Comparison of ENCODE assay signal across 1 cellular context in genomic region chr15:52733078-52733477, GRCh38.
TF ChIP-seq lines count a peak whose summit lies in the region.

No MANE protein-coding gene starts in this region.

TF ChIP-seq in HepG2, 621 proteins besides CTCF, POLR2A, EP300 and RAD21 (continued from another document and continues in another):
- TF ChIP-seq ZNF770 (CRISPR knock-in tag; IDR thresholded peaks at IDR 0.05) (no peak), ZNF34 (CRISPR knock-in tag; IDR thresholded peaks at IDR 0.05; ENCODE audit: borderline replicate concordance) (no peak), ZBTB21 (CRISPR knock-in tag; IDR thresholded peaks at IDR 0.05) (no peak), IKZF1 (IDR thresholded peaks at IDR 0.05) (no peak), ZNF766 (CRISPR knock-in tag; IDR thresholded peaks at IDR 0.05; ENCODE audit: borderline replicate concordance) (no peak), ZNF564 (CRISPR knock-in tag; IDR thresholded peaks at IDR 0.05) (no peak), TAF1 (CRISPR knock-in tag; IDR thresholded peaks at IDR 0.05) (no peak), ZNF24 (IDR thresholded peaks at IDR 0.05) (no peak), IRX3 (CRISPR knock-in tag; IDR thresholded peaks at IDR 0.05; ENCODE audit: borderline replicate concordance, low read depth) (no peak), ZGPAT (CRISPR knock-in tag; IDR thresholded peaks at IDR 0.05) (peak; percentile 35; the same call in 1 of the 2 replicates), ZNF274 (CRISPR knock-in tag; IDR thresholded peaks at IDR 0.05) (no peak), TP53 (CRISPR knock-in tag; conservative IDR thresholded peaks at IDR 0.05) (no peak), FOXK2 (IDR thresholded peaks at IDR 0.05) (0 out of 2 replicates have a peak, but pooled peaks have one; percentile 7), ZNF367 (CRISPR knock-in tag; IDR thresholded peaks at IDR 0.05; ENCODE audit: borderline replicate concordance) (no peak), MEIS1 (CRISPR knock-in tag; IDR thresholded peaks at IDR 0.05; ENCODE audit: borderline replicate concordance) (no peak), ATRX (CRISPR knock-in tag; IDR thresholded peaks at IDR 0.05; ENCODE audit: borderline replicate concordance) (no peak), MYPOP (CRISPR knock-in tag; IDR thresholded peaks at IDR 0.05) (no peak), ZNF44 (CRISPR knock-in tag; IDR thresholded peaks at IDR 0.05) (no peak), CEBPG (CRISPR knock-in tag; IDR thresholded peaks at IDR 0.05) (peak; percentile 89), THAP9 (CRISPR knock-in tag; IDR thresholded peaks at IDR 0.05; ENCODE audit: borderline replicate concordance) (no peak), TAF15 (IDR thresholded peaks at IDR 0.05; ENCODE audit: low read depth, low read length, poor library complexity, severe bottlenecking) (no peak), HES4 (CRISPR knock-in tag; IDR thresholded peaks at IDR 0.05; ENCODE audit: borderline replicate concordance) (no peak), BRD4 (CRISPR knock-in tag; IDR thresholded peaks at IDR 0.05) (no peak), ZNF17 (CRISPR knock-in tag; IDR thresholded peaks at IDR 0.05) (no peak), ZNF614 (CRISPR knock-in tag; IDR thresholded peaks at IDR 0.05; ENCODE audit: borderline replicate concordance) (no peak), DBP (CRISPR knock-in tag; IDR thresholded peaks at IDR 0.05; ENCODE audit: not compliant biosample characterization) (no peak), ZNF225 (CRISPR knock-in tag; IDR thresholded peaks at IDR 0.05) (no peak), KLF12 (CRISPR knock-in tag; IDR thresholded peaks at IDR 0.05; ENCODE audit: borderline replicate concordance) (no peak)
- TF ChIP-seq, protein P1, sequence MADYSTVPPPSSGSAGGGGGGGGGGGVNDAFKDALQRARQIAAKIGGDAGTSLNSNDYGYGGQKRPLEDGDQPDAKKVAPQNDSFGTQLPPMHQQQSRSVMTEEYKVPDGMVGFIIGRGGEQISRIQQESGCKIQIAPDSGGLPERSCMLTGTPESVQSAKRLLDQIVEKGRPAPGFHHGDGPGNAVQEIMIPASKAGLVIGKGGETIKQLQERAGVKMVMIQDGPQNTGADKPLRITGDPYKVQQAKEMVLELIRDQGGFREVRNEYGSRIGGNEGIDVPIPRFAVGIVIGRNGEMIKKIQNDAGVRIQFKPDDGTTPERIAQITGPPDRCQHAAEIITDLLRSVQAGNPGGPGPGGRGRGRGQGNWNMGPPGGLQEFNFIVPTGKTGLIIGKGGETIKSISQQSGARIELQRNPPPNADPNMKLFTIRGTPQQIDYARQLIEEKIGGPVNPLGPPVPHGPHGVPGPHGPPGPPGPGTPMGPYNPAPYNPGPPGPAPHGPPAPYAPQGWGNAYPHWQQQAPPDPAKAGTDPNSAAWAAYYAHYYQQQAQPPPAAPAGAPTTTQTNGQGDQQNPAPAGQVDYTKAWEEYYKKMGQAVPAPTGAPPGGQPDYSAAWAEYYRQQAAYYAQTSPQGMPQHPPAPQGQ (CRISPR knock-in tag; IDR thresholded peaks at IDR 0.05; ENCODE audit: borderline replicate concordance) = no peak
- TF ChIP-seq, protein P2, sequence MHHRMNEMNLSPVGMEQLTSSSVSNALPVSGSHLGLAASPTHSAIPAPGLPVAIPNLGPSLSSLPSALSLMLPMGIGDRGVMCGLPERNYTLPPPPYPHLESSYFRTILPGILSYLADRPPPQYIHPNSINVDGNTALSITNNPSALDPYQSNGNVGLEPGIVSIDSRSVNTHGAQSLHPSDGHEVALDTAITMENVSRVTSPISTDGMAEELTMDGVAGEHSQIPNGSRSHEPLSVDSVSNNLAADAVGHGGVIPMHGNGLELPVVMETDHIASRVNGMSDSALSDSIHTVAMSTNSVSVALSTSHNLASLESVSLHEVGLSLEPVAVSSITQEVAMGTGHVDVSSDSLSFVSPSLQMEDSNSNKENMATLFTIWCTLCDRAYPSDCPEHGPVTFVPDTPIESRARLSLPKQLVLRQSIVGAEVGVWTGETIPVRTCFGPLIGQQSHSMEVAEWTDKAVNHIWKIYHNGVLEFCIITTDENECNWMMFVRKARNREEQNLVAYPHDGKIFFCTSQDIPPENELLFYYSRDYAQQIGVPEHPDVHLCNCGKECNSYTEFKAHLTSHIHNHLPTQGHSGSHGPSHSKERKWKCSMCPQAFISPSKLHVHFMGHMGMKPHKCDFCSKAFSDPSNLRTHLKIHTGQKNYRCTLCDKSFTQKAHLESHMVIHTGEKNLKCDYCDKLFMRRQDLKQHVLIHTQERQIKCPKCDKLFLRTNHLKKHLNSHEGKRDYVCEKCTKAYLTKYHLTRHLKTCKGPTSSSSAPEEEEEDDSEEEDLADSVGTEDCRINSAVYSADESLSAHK (CRISPR knock-in tag; IDR thresholded peaks at IDR 0.05; ENCODE audit: borderline replicate concordance) = no peak
- TF ChIP-seq, protein P3, sequence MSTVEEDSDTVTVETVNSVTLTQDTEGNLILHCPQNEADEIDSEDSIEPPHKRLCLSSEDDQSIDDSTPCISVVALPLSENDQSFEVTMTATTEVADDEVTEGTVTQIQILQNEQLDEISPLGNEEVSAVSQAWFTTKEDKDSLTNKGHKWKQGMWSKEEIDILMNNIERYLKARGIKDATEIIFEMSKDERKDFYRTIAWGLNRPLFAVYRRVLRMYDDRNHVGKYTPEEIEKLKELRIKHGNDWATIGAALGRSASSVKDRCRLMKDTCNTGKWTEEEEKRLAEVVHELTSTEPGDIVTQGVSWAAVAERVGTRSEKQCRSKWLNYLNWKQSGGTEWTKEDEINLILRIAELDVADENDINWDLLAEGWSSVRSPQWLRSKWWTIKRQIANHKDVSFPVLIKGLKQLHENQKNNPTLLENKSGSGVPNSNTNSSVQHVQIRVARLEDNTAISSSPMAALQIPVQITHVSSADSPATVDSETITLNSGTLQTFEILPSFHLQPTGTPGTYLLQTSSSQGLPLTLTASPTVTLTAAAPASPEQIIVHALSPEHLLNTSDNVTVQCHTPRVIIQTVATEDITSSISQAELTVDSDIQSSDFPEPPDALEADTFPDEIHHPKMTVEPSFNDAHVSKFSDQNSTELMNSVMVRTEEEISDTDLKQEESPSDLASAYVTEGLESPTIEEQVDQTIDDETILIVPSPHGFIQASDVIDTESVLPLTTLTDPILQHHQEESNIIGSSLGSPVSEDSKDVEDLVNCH (CRISPR knock-in tag; IDR thresholded peaks at IDR 0.05) = no peak
- TF ChIP-seq, protein P4, sequence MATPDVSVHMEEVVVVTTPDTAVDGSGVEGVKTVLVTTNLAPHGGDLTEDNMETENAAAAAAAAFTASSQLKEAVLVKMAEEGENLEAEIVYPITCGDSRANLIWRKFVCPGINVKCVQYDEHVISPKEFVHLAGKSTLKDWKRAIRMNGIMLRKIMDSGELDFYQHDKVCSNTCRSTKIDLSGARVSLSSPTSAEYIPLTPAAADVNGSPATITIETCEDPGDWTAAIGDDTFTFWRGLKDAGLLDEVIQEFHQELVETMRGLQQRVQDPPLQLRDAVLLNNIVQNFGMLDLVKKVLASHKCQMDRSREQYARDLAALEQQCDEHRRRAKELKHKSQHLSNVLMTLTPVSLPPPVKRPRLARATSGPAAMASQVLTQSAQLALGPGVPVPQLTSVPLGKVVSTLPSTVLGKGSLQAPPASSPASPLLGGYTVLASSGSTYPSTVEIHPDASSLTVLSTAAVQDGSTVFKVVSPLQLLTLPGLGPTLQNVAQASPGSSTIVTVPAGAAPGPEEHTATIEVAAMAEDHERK (CRISPR knock-in tag; IDR thresholded peaks at IDR 0.05; ENCODE audit: low read depth) = no peak
- TF ChIP-seq, protein P5, sequence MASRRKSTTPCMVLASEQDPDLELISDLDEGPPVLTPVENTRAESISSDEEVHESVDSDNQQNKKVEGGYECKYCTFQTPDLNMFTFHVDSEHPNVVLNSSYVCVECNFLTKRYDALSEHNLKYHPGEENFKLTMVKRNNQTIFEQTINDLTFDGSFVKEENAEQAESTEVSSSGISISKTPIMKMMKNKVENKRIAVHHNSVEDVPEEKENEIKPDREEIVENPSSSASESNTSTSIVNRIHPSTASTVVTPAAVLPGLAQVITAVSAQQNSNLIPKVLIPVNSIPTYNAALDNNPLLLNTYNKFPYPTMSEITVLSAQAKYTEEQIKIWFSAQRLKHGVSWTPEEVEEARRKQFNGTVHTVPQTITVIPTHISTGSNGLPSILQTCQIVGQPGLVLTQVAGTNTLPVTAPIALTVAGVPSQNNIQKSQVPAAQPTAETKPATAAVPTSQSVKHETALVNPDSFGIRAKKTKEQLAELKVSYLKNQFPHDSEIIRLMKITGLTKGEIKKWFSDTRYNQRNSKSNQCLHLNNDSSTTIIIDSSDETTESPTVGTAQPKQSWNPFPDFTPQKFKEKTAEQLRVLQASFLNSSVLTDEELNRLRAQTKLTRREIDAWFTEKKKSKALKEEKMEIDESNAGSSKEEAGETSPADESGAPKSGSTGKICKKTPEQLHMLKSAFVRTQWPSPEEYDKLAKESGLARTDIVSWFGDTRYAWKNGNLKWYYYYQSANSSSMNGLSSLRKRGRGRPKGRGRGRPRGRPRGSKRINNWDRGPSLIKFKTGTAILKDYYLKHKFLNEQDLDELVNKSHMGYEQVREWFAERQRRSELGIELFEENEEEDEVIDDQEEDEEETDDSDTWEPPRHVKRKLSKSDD (CRISPR knock-in tag; IDR thresholded peaks at IDR 0.05; ENCODE audit: low read depth) = no peak
- TF ChIP-seq, protein P6, sequence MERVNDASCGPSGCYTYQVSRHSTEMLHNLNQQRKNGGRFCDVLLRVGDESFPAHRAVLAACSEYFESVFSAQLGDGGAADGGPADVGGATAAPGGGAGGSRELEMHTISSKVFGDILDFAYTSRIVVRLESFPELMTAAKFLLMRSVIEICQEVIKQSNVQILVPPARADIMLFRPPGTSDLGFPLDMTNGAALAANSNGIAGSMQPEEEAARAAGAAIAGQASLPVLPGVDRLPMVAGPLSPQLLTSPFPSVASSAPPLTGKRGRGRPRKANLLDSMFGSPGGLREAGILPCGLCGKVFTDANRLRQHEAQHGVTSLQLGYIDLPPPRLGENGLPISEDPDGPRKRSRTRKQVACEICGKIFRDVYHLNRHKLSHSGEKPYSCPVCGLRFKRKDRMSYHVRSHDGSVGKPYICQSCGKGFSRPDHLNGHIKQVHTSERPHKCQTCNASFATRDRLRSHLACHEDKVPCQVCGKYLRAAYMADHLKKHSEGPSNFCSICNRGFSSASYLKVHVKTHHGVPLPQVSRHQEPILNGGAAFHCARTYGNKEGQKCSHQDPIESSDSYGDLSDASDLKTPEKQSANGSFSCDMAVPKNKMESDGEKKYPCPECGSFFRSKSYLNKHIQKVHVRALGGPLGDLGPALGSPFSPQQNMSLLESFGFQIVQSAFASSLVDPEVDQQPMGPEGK (CRISPR knock-in tag; IDR thresholded peaks at IDR 0.05) = no peak
